ENCODE assay signal across 21 cellular contexts in genomic region chr7:112821345-112821744, GRCh38.
"Had no signal": no experiment of that assay in that cellular context is flagged by ENCODE, and none has a peak within 500 bp of the region (broad histone marks: within the 10 kb centered on the region; RNA-seq: fewer than 3 reads in every experiment).

No MANE protein-coding gene starts in this region.

- DNase-seq: colonic mucosa; cortex of kidney; effector CD8-positive, alpha-beta T cell; effector memory CD8-positive, alpha-beta T cell; endodermal cell; erythroblast; esophagus squamous epithelium; foreskin keratinocyte; heart left ventricle; hypothalamus; immature natural killer cell; left cardiac atrium; left lung; left ventricle myocardium superior; lower lobe of right lung; mesenchymal stem cell; mucosa of descending colon; naive B cell had no signal

- ATAC-seq: effector memory CD8-positive, alpha-beta T cell; esophagus mucosa; foreskin keratinocyte; gastroesophageal sphincter; heart left ventricle; left cardiac atrium; left lung; left ventricle myocardium superior; lower lobe of right lung; mucosa of descending colon had no signal

- H3K4me3 ChIP-seq: colonic mucosa, esophagus squamous epithelium, gastroesophageal sphincter, heart left ventricle, hepatocyte, left lung, lower lobe of right lung, mucosa of descending colon had no signal
